18 cellular contexts compared by ENCODE assay signal in the genomic region with DNA sequence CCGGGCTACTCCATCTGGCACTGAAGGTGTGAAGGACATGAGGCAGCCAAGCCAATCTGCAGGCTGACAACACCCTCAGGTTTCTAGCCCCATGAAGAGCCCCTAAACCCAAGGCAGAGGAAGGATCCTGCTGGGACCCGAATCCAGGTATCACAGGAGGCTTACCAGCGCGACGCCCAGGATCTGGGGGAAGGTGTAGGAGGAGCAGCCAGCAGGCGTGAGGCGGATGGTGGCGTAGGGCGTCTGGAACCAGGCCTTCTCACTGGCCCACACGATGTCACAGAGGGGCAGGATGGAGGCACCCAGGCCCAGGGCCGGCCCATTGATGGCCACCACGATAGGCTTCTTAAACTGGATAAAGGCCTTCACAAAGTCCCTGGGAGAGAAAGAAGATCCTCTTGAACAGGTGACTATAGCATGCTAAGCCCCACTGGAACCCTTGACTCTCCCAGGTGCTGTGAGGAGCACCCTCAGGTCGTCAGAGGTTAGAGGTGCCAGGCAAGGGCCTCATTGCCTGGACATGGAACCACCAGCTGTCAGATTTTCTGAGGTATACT.
DNase-seq lines count a peak whose midpoint lies in the region; TF ChIP-seq lines count a peak whose summit lies in the region.
"Had no signal": no experiment of that assay in that cellular context is flagged by ENCODE, and none has a peak within 500 bp of the region (broad histone marks: within the 10 kb centered on the region; RNA-seq: fewer than 3 reads in every experiment).

No MANE protein-coding gene starts in this region.

- H3K27ac Mint-ChIP-seq in CD8-positive, alpha-beta memory T cell: no peak overlapping the region
- H3K27ac Mint-ChIP-seq: B cell; CD4-positive, alpha-beta T cell; GM23338; H9 had no signal

- H3K4me3 ChIP-seq in lower leg skin (ENCODE audit: low read depth, poor library complexity, severe bottlenecking): no peak overlapping the region
- H3K4me3 ChIP-seq in spleen: no peak overlapping the region
- no peak overlapping the region for H3K4me3 ChIP-seq in CD8-positive, alpha-beta memory T cell (ENCODE audit: low read length)
- H3K4me3 ChIP-seq: BLaER1, GM23338 had no signal

- H3K4me3 Mint-ChIP-seq in CD8-positive, alpha-beta memory T cell: no peak overlapping the region
- H3K4me3 Mint-ChIP-seq: B cell; CD14-positive monocyte; CD4-positive, alpha-beta T cell; GM23338; H9 had no signal

- in situ Hi-C loops in ACHN (cut with HindIII; ENCODE audit: low pct_ligation_motif_present, low pct_unique_long_range_greater_than_20kb, low sequenced_read_pairs): no loop called here

- DNase-seq in GM10248 (ENCODE audit: extremely low spot score): peak; percentile 10
- peak; percentile 4 to 73 for DNase-seq in lower leg skin (ENCODE audit: low spot score in 2 of 2)
- peak; percentile 50 for DNase-seq in spleen
- no peak for DNase-seq in CD8-positive, alpha-beta memory T cell
- no peak for DNase-seq in ACHN
- no peak for DNase-seq in NCI-H2081 treated with DMSO at 0.1 percent for 48 hours (lab: John Stamatoyannopoulos, UW)
- DNase-seq: Calu3; CD4-positive, alpha-beta T cell; COR-L47; DMS53; DMS79 treated with DMSO at 0.1 percent for 48 hours; GF-D8; H9 had no signal

- peaks cover 0 to 79% (median 10%) of the 10 kb centered on the region in 6 donors for H3K36me3 ChIP-seq in spleen
- H3K36me3 ChIP-seq in CD8-positive, alpha-beta memory T cell (ENCODE audit: insufficient read depth, low read length): no peaks in the 10 kb centered on the region

- H3K27ac ChIP-seq in 22Rv1: peak overlapping the region; percentile 85
- no peak overlapping the region for H3K27ac ChIP-seq in spleen
- H3K27ac ChIP-seq in CD8-positive, alpha-beta memory T cell (ENCODE audit: low read depth, low read length): no peak overlapping the region
- H3K27ac ChIP-seq: BLaER1 had no signal

- peaks cover 0 to 68% (median 21%) of the 10 kb centered on the region in 3 donors for H3K36me3 Mint-ChIP-seq in CD8-positive, alpha-beta memory T cell

- peaks cover 0 to 3% (median 3%) of the 10 kb centered on the region in 3 donors for H3K4me1 Mint-ChIP-seq in CD8-positive, alpha-beta memory T cell
- H3K4me1 Mint-ChIP-seq: B cell, CD14-positive monocyte had no signal

- H3K4me1 ChIP-seq in spleen: no peaks in the 10 kb centered on the region
- H3K4me1 ChIP-seq in CD8-positive, alpha-beta memory T cell (ENCODE audit: insufficient read depth, low read length): no peaks in the 10 kb centered on the region

- H3K9me3 ChIP-seq in spleen: no peaks in the 10 kb centered on the region
- H3K9me3 ChIP-seq in CD8-positive, alpha-beta memory T cell (ENCODE audit: low read length): no peaks in the 10 kb centered on the region

- no peaks in the 10 kb centered on the region for H3K9me3 Mint-ChIP-seq in CD8-positive, alpha-beta memory T cell
- H3K9me3 Mint-ChIP-seq: CD4-positive, alpha-beta T cell had no signal

- POLR2A ChIA-PET in GM10248 (lab: Yijun Ruan, JAX): no interaction called here
- POLR2A ChIA-PET in CD8-positive, alpha-beta memory T cell (lab: Charles Lee): no interaction called here

- TF ChIP-seq CTCF in 22Rv1 (IDR thresholded peaks at IDR 0.05) (no peak), GM10248 (IDR thresholded peaks at IDR 0.05; ENCODE audit: control extremely low read depth, extremely low read depth, low read depth, missing control alignments) (no peak), lower leg skin (IDR thresholded peaks at IDR 0.05) (no peak), spleen (IDR thresholded peaks at IDR 0.05 in 8 of 11, conservative IDR thresholded peaks at IDR 0.05 in 3 of 11) (no peak)

- H3K27me3 Mint-ChIP-seq in CD8-positive, alpha-beta memory T cell: no peaks in the 10 kb centered on the region
- H3K27me3 Mint-ChIP-seq: B cell; CD4-positive, alpha-beta T cell had no signal

- intact Hi-C loops in lower leg skin (cut with DNase I; ENCODE audit: low total_unique reads): no loop called here
- intact Hi-C loops in spleen (cut with DNase I; ENCODE audit: low total_unique reads): no loop called here

- WGBS in lower leg skin, 2 donors: 93 to 94% methylated on average over 13 of the region's 13 CpGs
- WGBS in spleen, 5 donors: 70 to 96% (median 94%) methylated on average over 2 to 13 of the region's 13 CpGs

- H3K27me3 ChIP-seq in spleen (replicated peaks in 1 of 7): no peaks in the 10 kb centered on the region
- H3K27me3 ChIP-seq in CD8-positive, alpha-beta memory T cell (ENCODE audit: insufficient read depth, low read length, poor library complexity, severe bottlenecking): no peaks in the 10 kb centered on the region
- H3K27me3 ChIP-seq: BLaER1 had no signal

- no peak for TF ChIP-seq POLR2A in lower leg skin (IDR thresholded peaks at IDR 0.05)
- TF ChIP-seq POLR2A in spleen (IDR thresholded peaks at IDR 0.05): no peak

- CTCF ChIA-PET in GM10248 (lab: Yijun Ruan, JAX): interaction anchor here (1.5 kb wide), 1 partner anchor 11 kb away, joined by 10 read pairs; no protein-coding TSS in a partner anchor
- CTCF ChIA-PET in CD8-positive, alpha-beta memory T cell (lab: Charles Lee): no interaction called here

Comparison
In these comparisons a context has a peak if more than half of its experiments do, and no peak if none do; other contexts are left out.
1. DNase-seq: peak in GM10248 (single experiment), lower leg skin (2 of 2) and spleen (single experiment); none in CD8-positive, alpha-beta memory T cell (0 of 5), ACHN (single experiment) and NCI-H2081 treated with DMSO at 0.1 percent for 48 hours (single experiment).